In the genomic region with DNA sequence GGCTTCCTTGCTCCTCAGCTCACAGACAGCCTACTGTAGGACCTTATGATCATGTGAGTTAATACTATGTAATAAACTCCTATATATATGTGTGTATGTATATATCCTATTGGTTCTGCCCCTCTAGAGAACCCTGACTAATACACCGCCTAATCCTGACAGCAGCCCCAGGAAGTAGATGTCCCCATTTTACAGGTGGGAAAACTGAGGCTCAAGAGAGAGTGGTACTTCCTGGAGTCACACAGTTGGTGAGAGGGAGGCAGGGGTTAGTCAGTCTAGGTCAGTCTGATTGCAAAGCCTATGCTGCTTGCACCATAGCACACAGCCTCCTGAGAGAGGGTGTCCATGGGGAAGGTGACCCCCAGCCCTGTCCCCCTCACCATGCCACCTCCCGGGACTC, we compare ENCODE assay signal across 8 cellular contexts. TPM values are rescaled to one million over a fixed set of nuclear protein-coding genes. Genes with fewer than 3 reads are reported as not detected.
"Had no signal": no experiment of that assay in that cellular context is flagged by ENCODE, and none has a peak within 500 bp of the region (broad histone marks: within the 10 kb centered on the region; RNA-seq: fewer than 3 reads in every experiment).

No MANE protein-coding gene starts in this region.

- H3K4me1 Mint-ChIP-seq: IgD-negative memory B cell had no signal

- H3K4me3 Mint-ChIP-seq: IgD-negative memory B cell had no signal

- H3K27ac Mint-ChIP-seq: IgD-negative memory B cell had no signal

- H3K27ac ChIP-seq: HL-60 had no signal

- DNase-seq: IMR-90, KBM-7, KG1 had no signal

- H3K36me3 Mint-ChIP-seq: IgD-negative memory B cell had no signal

- FAIRE-seq: HTR-8/SVneo had no signal

RNA-seq across cellular contexts. Expression of a gene that starts 42.7 kb away (rescaled TPM):
- total RNA-seq: HT-29, HT1080, IMR-90 had no signal
- polyA plus RNA-seq: IgD-negative memory B cell, IMR-90 had no signal
